In genomic region chr6:16240618-16241320, GRCh38 we compare ENCODE assay signal across 1 cellular context.
TF ChIP-seq lines count a peak whose summit lies in the region.

No MANE protein-coding gene starts in this region.

TF ChIP-seq in H1, 55 proteins besides CTCF, POLR2A, EP300 and RAD21 (continued from another document):
- TF ChIP-seq EGR1 (IDR thresholded peaks at IDR 0.05; ENCODE audit: borderline replicate concordance, low read depth, low read length) (no peak), FOSL1 (IDR thresholded peaks at IDR 0.05; ENCODE audit: insufficient read depth, low read depth, low read length) (no peak), SIN3A (conservative IDR thresholded peaks at IDR 0.05 in 1 of 2, IDR thresholded peaks at IDR 0.05 in 1 of 2; ENCODE audit: low read depth in 1 of 2, low read length in 2 of 2) (no peak)
